8 cellular contexts compared by ENCODE assay signal in the genomic region with DNA sequence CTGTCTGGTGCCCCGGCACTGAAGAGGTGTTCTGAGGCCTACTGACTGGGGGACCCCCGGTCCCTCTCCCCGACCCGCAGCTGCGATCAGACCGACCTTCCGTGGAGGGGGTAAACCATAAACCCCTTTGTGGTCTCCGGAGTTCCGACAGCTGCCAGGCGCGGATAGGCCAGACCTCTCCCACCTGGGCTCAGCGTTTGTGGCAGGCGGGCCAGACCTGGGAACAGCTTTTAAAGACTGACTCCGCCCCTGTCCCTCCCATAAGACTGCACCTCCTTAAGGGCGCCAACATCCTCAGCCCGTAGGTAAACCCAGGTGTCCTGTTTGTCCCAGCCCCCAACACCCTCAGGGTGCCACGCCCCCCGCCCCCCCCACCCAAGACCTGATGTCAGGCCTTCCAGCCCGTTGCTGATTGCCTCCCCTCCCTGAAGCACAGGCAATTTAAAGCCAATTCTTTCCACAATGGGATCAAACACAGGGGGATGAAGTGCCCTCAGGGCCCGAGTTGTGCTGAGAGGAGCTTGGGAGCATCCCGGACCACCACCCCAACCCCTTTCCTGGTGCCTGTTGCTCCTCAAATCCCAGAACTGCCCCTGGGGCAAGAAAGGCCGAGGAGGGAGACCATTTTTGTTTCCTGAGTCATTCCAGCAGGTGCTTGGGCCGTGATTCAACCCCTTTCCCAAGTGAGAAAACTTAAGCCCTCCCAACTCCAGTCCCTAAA. TPM values are rescaled to one million over a fixed set of nuclear protein-coding genes. Genes with fewer than 3 reads are reported as not detected.
DNase-seq lines count a peak whose midpoint lies in the region; TF ChIP-seq lines count a peak whose summit lies in the region.

Gene SOX15 (minus strand): TSS at position 204 of the 721 bp plus-strand sequence. CDS start 418 bp downstream, outside the sequence.

- 0 out of 2 replicates have a peak, but pooled peaks cover 8% of the 10 kb centered on the region for H3F3A ChIP-seq in MM.1S (ENCODE audit: insufficient read depth, low read length)

- H3K4me3 Mint-ChIP-seq in dendritic cell treated with granulocyte-macrophage colony-stimulating factor and Interleukin-4, amounts not matched to agents 40 ng/mL and 50 ng/mL, for 4 days = peak within 1 kb of the TSS; percentile 35
- peak within 1 kb of the TSS; percentile 57 for H3K4me3 Mint-ChIP-seq in mesothelial cell of epicardium

- no peaks in the 10 kb centered on the region for H3K27me3 Mint-ChIP-seq in dendritic cell treated with granulocyte-macrophage colony-stimulating factor and Interleukin-4, amounts not matched to agents 40 ng/mL and 50 ng/mL, for 4 days
- no peaks in the 10 kb centered on the region for H3K27me3 Mint-ChIP-seq in mesothelial cell of epicardium (ENCODE audit: low read depth)

- H3K36me3 Mint-ChIP-seq in dendritic cell treated with granulocyte-macrophage colony-stimulating factor and Interleukin-4, amounts not matched to agents 40 ng/mL and 50 ng/mL, for 4 days (ENCODE audit: low read depth) = peaks cover 94% of the 10 kb centered on the region
- H3K36me3 Mint-ChIP-seq in mesothelial cell of epicardium = peaks cover 31% of the 10 kb centered on the region

- intact Hi-C loops in dendritic cell treated with granulocyte-macrophage colony-stimulating factor and Interleukin-4, amounts not matched to agents 40 ng/mL and 50 ng/mL, for 4 days (cut with micrococcal nuclease) = loop anchor here (2.0 kb wide), 1 partner anchor 75 kb away; no protein-coding TSS in a partner anchor

- H3K9me3 ChIP-seq in MM.1S (replicated peaks; ENCODE audit: insufficient read depth, low read length) = no peaks in the 10 kb centered on the region

- no peak within 1 kb of the TSS for H2AFZ ChIP-seq in MM.1S (ENCODE audit: low read length)

- H3K36me3 ChIP-seq in MM.1S (replicated peaks; ENCODE audit: insufficient read depth, low read length) = no peaks in the 10 kb centered on the region

- no peaks in the 10 kb centered on the region for H3K9me2 ChIP-seq in MM.1S (replicated peaks; ENCODE audit: insufficient read depth, low read length)

- peaks cover 16% of the 10 kb centered on the region for H3K79me2 ChIP-seq in MM.1S (ENCODE audit: low read length)

- H3K27ac Mint-ChIP-seq in dendritic cell treated with granulocyte-macrophage colony-stimulating factor and Interleukin-4, amounts not matched to agents 40 ng/mL and 50 ng/mL, for 4 days = no peak within 1 kb of the TSS
- peak within 1 kb of the TSS; percentile 93 for H3K27ac Mint-ChIP-seq in mesothelial cell of epicardium

- DNase-seq in 8988T (peak; percentile 67), HPDE6-E6E7 (ENCODE audit: extremely low spot score) (peak; percentile 74), mesothelial cell of epicardium (ENCODE audit: low spot score in 2 of 2, unreplicated experiment in 2 of 2) (no peak), anterior cingulate cortex (lab: John Stamatoyannopoulos, UW) (no peak), NCI-H774 (lab: John Stamatoyannopoulos, UW) (no peak), MM.1S (no peak), HT-29 (ENCODE audit: low spot score) (no peak)

- H3K27me3 ChIP-seq in MM.1S (replicated peaks; ENCODE audit: insufficient read depth, low read length) = no peaks in the 10 kb centered on the region

- no peak within 1 kb of the TSS for H3K9ac ChIP-seq in MM.1S (ENCODE audit: low read length)

- no peaks in the 10 kb centered on the region for H3K9me3 Mint-ChIP-seq in dendritic cell treated with granulocyte-macrophage colony-stimulating factor and Interleukin-4, amounts not matched to agents 40 ng/mL and 50 ng/mL, for 4 days
- no peaks in the 10 kb centered on the region for H3K9me3 Mint-ChIP-seq in mesothelial cell of epicardium

- no peak for TF ChIP-seq CTCF in mesothelial cell of epicardium (IDR thresholded peaks at IDR 0.05; ENCODE audit: unreplicated experiment)
- no peak for TF ChIP-seq CTCF in MM.1S (IDR thresholded peaks at IDR 0.05; ENCODE audit: low read length)

- H3K4me3 ChIP-seq in MM.1S (ENCODE audit: low read length) = no peak within 1 kb of the TSS

- H3K4me1 ChIP-seq in MM.1S (ENCODE audit: low read length) = no peaks in the 10 kb centered on the region

- H3K27ac ChIP-seq in MM.1S (ENCODE audit: low read length) = no peak within 1 kb of the TSS

- H3K4me2 ChIP-seq in MM.1S (ENCODE audit: low read depth, low read length) = no peak within 1 kb of the TSS

- H4K20me1 ChIP-seq in MM.1S (ENCODE audit: insufficient read depth, low read length) = no peaks in the 10 kb centered on the region

- H3K4me1 Mint-ChIP-seq in dendritic cell treated with granulocyte-macrophage colony-stimulating factor and Interleukin-4, amounts not matched to agents 40 ng/mL and 50 ng/mL, for 4 days (ENCODE audit: low read depth) = peaks cover 44% of the 10 kb centered on the region
- H3K4me1 Mint-ChIP-seq in mesothelial cell of epicardium = peaks cover 21% of the 10 kb centered on the region

RNA-seq across cellular contexts. Expression of gene SOX15, which starts in this region (rescaled TPM):
- total RNA-seq in mesothelial cell of epicardium = 2.0 to 2.3 TPM (median 2.1 TPM) in 3 replicates
- total RNA-seq in HT-29 (2014; rRNA removed; shearing (Covaris generic)) = 0.70 TPM in 1 of 2 replicates, not detected in the other

Comparison
In these comparisons a context has a peak if more than half of its experiments do, and no peak if none do; other contexts are left out.
1. DNase-seq: peak in 8988T (single experiment) and HPDE6-E6E7 (single experiment); none in mesothelial cell of epicardium (0 of 2), anterior cingulate cortex (0 of 58), NCI-H774 (single experiment), MM.1S (single experiment) and HT-29 (single experiment).